Comparison of ENCODE assay signal across 9 cellular contexts in genomic region chr10:22927661-22928403, GRCh38. TPM values are rescaled to one million over a fixed set of nuclear protein-coding genes. Genes with fewer than 3 reads are reported as not detected.
A peak's percentile ranks its signal among the peaks of the same experiment; 100 is the strongest.
DNase-seq lines count a peak whose midpoint lies in the region; ATAC-seq, FAIRE-seq and TF ChIP-seq lines count a peak whose summit lies in the region.
"Had no signal": no experiment of that assay in that cellular context is flagged by ENCODE, and none has a peak within 500 bp of the region (broad histone marks: within the 10 kb centered on the region; RNA-seq: fewer than 3 reads in every experiment).

TSS of gene ARMC3 (plus strand) at chr10:22928053. CDS start at chr10:22931997, 3,944 bp downstream.

- TF ChIP-seq CTCF in astrocyte (IDR thresholded peaks at IDR 0.05; ENCODE audit: insufficient read depth, low read depth, low read length) (no peak), gastrocnemius medialis (IDR thresholded peaks at IDR 0.05 in 4 of 5, conservative IDR thresholded peaks at IDR 0.05 in 1 of 5) (no peak)

- H3K9me3 Mint-ChIP-seq in T-cell: no peaks in the 10 kb centered on the region
- no peaks in the 10 kb centered on the region for H3K9me3 Mint-ChIP-seq in astrocyte (ENCODE audit: unreplicated experiment)

- no peak for FAIRE-seq in astrocyte (lab: Jason Lieb, UNC)
- FAIRE-seq: A204.1 had no signal

- H2AFZ ChIP-seq in astrocyte (ENCODE audit: low read depth, low read length): peak within 1 kb of the TSS; percentile 100

- CTCF ChIA-PET in T-cell (lab: Charles Lee): interaction anchor here in 1 of 2 donors (1.0 kb wide), 1 partner anchor 8 kb away, joined by 3 read pairs; no protein-coding TSS in a partner anchor

- no peaks in the 10 kb centered on the region for H3K36me3 ChIP-seq in astrocyte (ENCODE audit: insufficient read depth, low read length)
- H3K36me3 ChIP-seq in gastrocnemius medialis: no peaks in the 10 kb centered on the region

- H3K4me1 Mint-ChIP-seq in T-cell: no peaks in the 10 kb centered on the region
- no peaks in the 10 kb centered on the region for H3K4me1 Mint-ChIP-seq in astrocyte (ENCODE audit: low read depth, unreplicated experiment)

- no peaks in the 10 kb centered on the region for H3K79me2 ChIP-seq in astrocyte (ENCODE audit: insufficient read depth, low read length)

- H3K9ac ChIP-seq in astrocyte (ENCODE audit: low read length): peak within 1 kb of the TSS; percentile 85

- H3K4me3 Mint-ChIP-seq in T-cell (no peak within 1 kb of the TSS), astrocyte (ENCODE audit: unreplicated experiment) (no peak within 1 kb of the TSS)

- in situ Hi-C loops in gastrocnemius medialis (cut with MboI; ENCODE audit: low sequenced_read_pairs in 4 of 4): no loop called here

- H3K27me3 ChIP-seq in astrocyte (ENCODE audit: insufficient read depth, low read length) (no peaks in the 10 kb centered on the region), gastrocnemius medialis (peaks cover 0 to 3% (median 0%) of the 10 kb centered on the region in 3 donors)

- H3K27me3 Mint-ChIP-seq in T-cell (peaks cover 4 to 8% of the 10 kb centered on the region in 2 donors), astrocyte (ENCODE audit: low read depth, unreplicated experiment) (peaks cover 3% of the 10 kb centered on the region)

- H3K36me3 Mint-ChIP-seq in T-cell (peaks cover 2% of the 10 kb centered on the region), astrocyte (ENCODE audit: low read depth, unreplicated experiment) (no peaks in the 10 kb centered on the region)

- POLR2A ChIA-PET in T-cell (lab: Charles Lee): interaction anchor here in 1 of 2 donors (0.9 kb wide), 1 partner anchor 15 kb away, joined by 3 read pairs; no protein-coding TSS in a partner anchor

- intact Hi-C loops in gastrocnemius medialis (cut with DNase I; ENCODE audit: low total_unique reads): no loop called here

- H3K9me3 ChIP-seq in astrocyte (ENCODE audit: insufficient read depth, low read depth, low read length) (no peaks in the 10 kb centered on the region), gastrocnemius medialis (no peaks in the 10 kb centered on the region)

- no peaks in the 10 kb centered on the region for H4K20me1 ChIP-seq in astrocyte (ENCODE audit: insufficient read depth, low read length)

- peak within 1 kb of the TSS; percentile 64 for H3K4me3 ChIP-seq in astrocyte (ENCODE audit: insufficient read depth, low read depth, low read length)
- peak within 1 kb of the TSS; percentile 50 for H3K4me3 ChIP-seq in iPS-11a (ENCODE audit: low read depth, low read length)
- peak within 1 kb of the TSS in 3 of 4 donors; percentile 11 to 37 (median 34) for H3K4me3 ChIP-seq in gastrocnemius medialis

- peak within 1 kb of the TSS; percentile 98 for H3K4me2 ChIP-seq in astrocyte (ENCODE audit: low read length)

- H3K27ac ChIP-seq in astrocyte (ENCODE audit: low read depth, low read length): peak within 1 kb of the TSS; percentile 15
- no peak within 1 kb of the TSS for H3K27ac ChIP-seq in gastrocnemius medialis

- peak; percentile 28 to 47 (median 34) for DNase-seq in NCI-H1417 (lab: John Stamatoyannopoulos, UW)
- DNase-seq in NCI-H1417 treated with DMSO at 0.1 percent for 48 hours (lab: John Stamatoyannopoulos, UW): no peak
- peak; percentile 26 to 80 (median 66) for DNase-seq in T-cell
- DNase-seq in astrocyte (ENCODE audit: low read depth): peak; percentile 25
- DNase-seq in gastrocnemius medialis: peak in 1 of 2 donors; percentile 12
- DNase-seq in DMS153 (lab: John Stamatoyannopoulos, UW): no peak

- H3K4me1 ChIP-seq in astrocyte (ENCODE audit: insufficient read depth, low read length) (peaks cover 4% of the 10 kb centered on the region), gastrocnemius medialis (no peaks in the 10 kb centered on the region)

- peak; percentile 87 for ATAC-seq in HG03342 (IDR thresholded peaks at IDR 0.05; ENCODE audit: unreplicated experiment)
- peak; percentile 68 to 94 (median 88) for ATAC-seq in T-cell (replicated peaks in 1 of 4)
- no peak for ATAC-seq in gastrocnemius medialis

- TF ChIP-seq POLR2A in gastrocnemius medialis (IDR thresholded peaks at IDR 0.05): no peak

- H3K27ac Mint-ChIP-seq in T-cell: no peak within 1 kb of the TSS
- peak within 1 kb of the TSS; percentile 21 for H3K27ac Mint-ChIP-seq in astrocyte (ENCODE audit: unreplicated experiment)

RNA-seq across cellular contexts. Expression of gene ARMC3, which starts in this region (rescaled TPM):
- total RNA-seq in T-cell (not detected), astrocyte (0.23 TPM in 1 of 2 replicates, not detected in the other), gastrocnemius medialis (not detected)

Comparison
In these comparisons a context has a peak if more than half of its experiments do, and no peak if none do; other contexts are left out.
1. DNase-seq: peak in NCI-H1417 (3 of 3); none in NCI-H1417 treated with DMSO at 0.1 percent for 48 hours (single experiment) and DMS153 (single experiment).
2. Peak in DNase-seq and ATAC-seq in T-cell; RNA of the gene not detected or under 1 TPM.
3. Peak in DNase-seq, H3K4me3 ChIP-seq, H3K27ac ChIP-seq, H3K9ac ChIP-seq and H3K4me2 ChIP-seq in astrocyte; RNA of the gene not detected or under 1 TPM.
4. Peak in every context shown above with its lines, with median percentiles within 50 percentile points of each other: H3K4me3 ChIP-seq.